In genomic region chr9:123556464-123557435, GRCh38 we compare ENCODE assay signal across 1 cellular context.
TF ChIP-seq lines count a peak whose summit lies in the region.

No MANE protein-coding gene starts in this region.

TF ChIP-seq in K562, 482 proteins besides CTCF, POLR2A, EP300 and RAD21 (continued from another document and continues in another):
- TF ChIP-seq SFPQ (IDR thresholded peaks at IDR 0.05; ENCODE audit: low read depth, low read length) (no peak), PRPF4 (IDR thresholded peaks at IDR 0.05; ENCODE audit: insufficient read depth, low read depth, low read length, poor library complexity, severe bottlenecking) (no peak), ZBTB9 (CRISPR knock-in tag; IDR thresholded peaks at IDR 0.05) (no peak), TGIF2 (CRISPR knock-in tag; IDR thresholded peaks at IDR 0.05) (no peak), ZC3H8 (IDR thresholded peaks at IDR 0.05) (no peak), ZNF79 (CRISPR knock-in tag; IDR thresholded peaks at IDR 0.05; ENCODE audit: low read depth) (no peak), RERE (CRISPR knock-in tag; IDR thresholded peaks at IDR 0.05; ENCODE audit: borderline replicate concordance) (no peak), PKNOX1 (IDR thresholded peaks at IDR 0.05) (0 out of 2 replicates have a peak, but pooled peaks have one; percentile 18), NFIC (IDR thresholded peaks at IDR 0.05) (no peak), TFAP4 (CRISPR knock-in tag; IDR thresholded peaks at IDR 0.05; ENCODE audit: borderline replicate concordance) (no peak), LEF1 (IDR thresholded peaks at IDR 0.05) (peak; percentile 55; the same call in 1 of the 2 replicates), NELFE (IDR thresholded peaks at IDR 0.05; ENCODE audit: insufficient read depth, insufficient read length) (no peak), DPF2 (IDR thresholded peaks at IDR 0.05) (peak; percentile 52), FOXO4 (CRISPR knock-in tag; IDR thresholded peaks at IDR 0.05) (no peak), NR4A1 (CRISPR knock-in tag; IDR thresholded peaks at IDR 0.05) (no peak), NR4A1 (tag; IDR thresholded peaks at IDR 0.05) (no peak), TRIM25 (IDR thresholded peaks at IDR 0.05; ENCODE audit: borderline replicate concordance) (no peak), ZKSCAN3 (CRISPR knock-in tag; IDR thresholded peaks at IDR 0.05) (no peak), NKRF (IDR thresholded peaks at IDR 0.05; ENCODE audit: borderline replicate concordance) (no peak), RBM34 (IDR thresholded peaks at IDR 0.05; ENCODE audit: borderline replicate concordance, insufficient read depth, low read length) (no peak), ZNF217 (CRISPR knock-in tag; IDR thresholded peaks at IDR 0.05) (no peak), HMGN3 (IDR thresholded peaks at IDR 0.05; ENCODE audit: borderline replicate concordance, extremely low read depth, insufficient read length, low read depth, low read length) (no peak), ETV5 (CRISPR knock-in tag; IDR thresholded peaks at IDR 0.05; ENCODE audit: low read depth) (peak; percentile 77; the same call in 1 of the 2 replicates), HDAC2 (IDR thresholded peaks at IDR 0.05) (no peak), ZBTB8A (IDR thresholded peaks at IDR 0.05; ENCODE audit: partially characterized antibody) (no peak), SMAD4 (CRISPR knock-in tag; conservative IDR thresholded peaks at IDR 0.05) (peak; percentile 84), RNF2 (IDR thresholded peaks at IDR 0.05) (peak; percentile 79; the same call in 1 of the 2 replicates), ARHGAP35 (IDR thresholded peaks at IDR 0.05; ENCODE audit: partially characterized antibody) (no peak), ZBTB5 (IDR thresholded peaks at IDR 0.05) (no peak), CEBPB (tag; IDR thresholded peaks at IDR 0.05) (no peak), CREB5 (CRISPR knock-in tag; IDR thresholded peaks at IDR 0.05) (no peak), TOE1 (IDR thresholded peaks at IDR 0.05; ENCODE audit: borderline replicate concordance) (no peak), TOE1 (CRISPR knock-in tag; IDR thresholded peaks at IDR 0.05; ENCODE audit: borderline replicate concordance, low read depth) (no peak), THRB (CRISPR knock-in tag; conservative IDR thresholded peaks at IDR 0.05) (no peak)
